11 cellular contexts compared by ENCODE assay signal in the genomic region with DNA sequence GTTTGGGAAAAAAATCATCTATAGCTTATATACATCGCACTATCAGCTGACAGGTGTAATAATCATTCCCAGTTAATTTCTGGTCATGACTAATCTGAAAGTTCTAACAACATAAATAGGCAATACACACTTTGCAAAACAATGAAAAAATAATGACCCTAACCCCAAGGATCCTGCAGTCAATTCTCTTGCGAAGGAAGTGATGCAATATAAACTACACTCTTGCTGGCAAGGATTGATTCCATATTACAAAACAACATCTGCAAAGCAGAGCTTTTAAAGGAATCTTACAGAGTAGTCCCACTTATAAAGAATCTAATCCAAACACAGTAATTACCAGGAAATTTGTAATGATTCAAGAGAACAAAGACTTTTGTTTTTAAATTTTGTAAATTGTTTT.
"Had no signal": no experiment of that assay in that cellular context is flagged by ENCODE, and none has a peak within 500 bp of the region (broad histone marks: within the 10 kb centered on the region; RNA-seq: fewer than 3 reads in every experiment).

No MANE protein-coding gene starts in this region.

- H3K9me3 ChIP-seq: esophagus muscularis mucosa, left ventricle myocardium inferior, upper lobe of left lung had no signal

- H3K27me3 ChIP-seq: cardiac muscle cell, esophagus muscularis mucosa, upper lobe of left lung had no signal

- H3K4me3 ChIP-seq: cardiac muscle cell, esophagus muscularis mucosa, left ventricle myocardium inferior, smooth muscle cell, upper lobe of left lung had no signal

- H3K36me3 ChIP-seq: cardiac muscle cell, esophagus muscularis mucosa, left ventricle myocardium inferior, upper lobe of left lung, WERI-Rb-1 had no signal

- H3K4me1 ChIP-seq: left ventricle myocardium inferior had no signal

- DNase-seq: activated CD4-positive, alpha-beta T cell treated with anti-CD3 and anti-CD28 coated beads, Interleukin-2, amount 50 U/mL, for 48 hours; activated naive CD4-positive, alpha-beta T cell treated with anti-CD3 and anti-CD28 coated beads for 36 hours; activated naive CD8-positive, alpha-beta T cell treated with anti-CD3 and anti-CD28 coated beads, Interleukin-2, amount 50 U/mL, for 24 hours; hypothalamus; left ventricle myocardium inferior; right cardiac atrium; WERI-Rb-1 had no signal

- H3K27ac ChIP-seq: cardiac muscle cell, esophagus muscularis mucosa, left ventricle myocardium inferior, upper lobe of left lung, WERI-Rb-1 had no signal
